9 cellular contexts compared by ENCODE assay signal in the genomic region with DNA sequence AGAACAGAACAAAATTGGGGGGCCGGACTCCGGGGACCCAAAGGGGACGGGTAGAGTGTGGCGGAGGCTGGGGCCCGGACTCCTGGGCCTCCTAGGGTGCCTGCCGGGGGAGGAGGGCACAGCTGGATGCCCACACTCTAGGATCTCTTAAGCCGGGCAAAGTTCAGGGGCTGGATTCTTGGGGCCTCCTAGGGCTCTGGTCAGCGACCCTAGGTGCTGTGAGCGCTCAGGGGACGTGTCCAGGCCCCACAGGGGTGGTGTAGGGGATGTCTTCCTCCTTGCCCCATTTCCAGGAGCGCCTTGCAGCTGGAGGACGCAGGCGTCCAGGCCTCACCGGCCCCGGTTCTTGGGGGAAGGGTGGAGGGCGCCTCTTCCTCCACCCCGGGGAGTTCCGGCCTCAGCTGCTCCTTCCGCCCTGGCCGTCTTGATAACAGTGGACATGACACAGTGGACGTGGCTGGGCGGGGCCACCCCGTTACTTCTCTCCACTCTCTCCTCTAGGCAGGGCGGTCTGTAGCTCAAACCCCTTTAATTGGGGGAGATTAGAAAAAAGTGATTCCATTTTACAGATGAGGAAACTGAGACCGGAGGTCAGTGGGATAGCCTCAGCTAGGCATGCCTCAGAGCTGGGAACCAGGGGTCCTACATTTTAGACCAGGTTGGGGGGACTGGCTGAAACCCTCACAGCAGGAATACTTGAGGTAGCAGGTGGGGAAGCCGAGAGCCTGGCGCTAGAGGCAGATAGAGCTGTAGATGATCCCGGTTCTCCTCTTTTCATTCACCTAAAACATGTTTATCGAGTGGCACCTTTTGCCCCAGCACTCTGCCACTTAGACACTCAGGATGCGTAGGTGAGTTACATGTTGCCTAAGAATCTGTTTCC. TPM values are rescaled to one million over a fixed set of nuclear protein-coding genes. Genes with fewer than 3 reads are reported as not detected.
DNase-seq lines count a peak whose midpoint lies in the region; ATAC-seq and TF ChIP-seq lines count a peak whose summit lies in the region.
"Had no signal": no experiment of that assay in that cellular context is flagged by ENCODE, and none has a peak within 500 bp of the region (broad histone marks: within the 10 kb centered on the region; RNA-seq: fewer than 3 reads in every experiment).

No MANE protein-coding gene starts in this region.

- peak overlapping the region; percentile 19 for H3K14ac ChIP-seq in trophoblast cell (ENCODE audit: low read length)

- H4K91ac ChIP-seq in trophoblast cell (ENCODE audit: low read depth, low read length), result peak overlapping the region; percentile 70

- peaks cover 27 to 48% (median 31%) of the 10 kb centered on the region in 3 donors for H3K4me1 Mint-ChIP-seq in CD8-positive, alpha-beta memory T cell

- no peaks in the 10 kb centered on the region for H3K27me3 ChIP-seq in CD8-positive, alpha-beta memory T cell (ENCODE audit: insufficient read depth, low read length, poor library complexity, severe bottlenecking)
- H3K27me3 ChIP-seq in foreskin keratinocyte, result no peaks in the 10 kb centered on the region
- H3K27me3 ChIP-seq in trophoblast cell (ENCODE audit: insufficient read depth, low read length), result no peaks in the 10 kb centered on the region

- no peak for TF ChIP-seq CTCF in foreskin keratinocyte (conservative IDR thresholded peaks at IDR 0.05)

- peak overlapping the region; percentile 87 for H3K9ac ChIP-seq in trophoblast cell (ENCODE audit: low read length)

- peak overlapping the region; percentile 57 for H3K4ac ChIP-seq in trophoblast cell (ENCODE audit: low read depth, low read length)

- H2BK5ac ChIP-seq in trophoblast cell (ENCODE audit: low read depth, low read length, poor library complexity), result peak overlapping the region; percentile 9

- peak overlapping the region; percentile 84 for H4K12ac ChIP-seq in trophoblast cell (ENCODE audit: low read depth, low read length)

- no peaks in the 10 kb centered on the region for H3K9me3 ChIP-seq in CD8-positive, alpha-beta memory T cell (ENCODE audit: low read length)
- H3K9me3 ChIP-seq in trophoblast cell (ENCODE audit: insufficient read depth, low read depth, low read length), result peaks cover 8% of the 10 kb centered on the region

- H3K23ac ChIP-seq in trophoblast cell (ENCODE audit: low read length), result no peak overlapping the region

- H3K79me2 ChIP-seq in trophoblast cell (ENCODE audit: control insufficient read depth, insufficient read depth, low read length, poor library complexity), result peaks cover 7% of the 10 kb centered on the region

- ATAC-seq in HG02759 (IDR thresholded peaks at IDR 0.05; ENCODE audit: unreplicated experiment) (peak; percentile 18), foreskin keratinocyte (peak; percentile 14)

- peak overlapping the region; percentile 77 to 95 (median 85) for H3K4me3 Mint-ChIP-seq in CD8-positive, alpha-beta memory T cell

- no peaks in the 10 kb centered on the region for H3K36me3 ChIP-seq in CD8-positive, alpha-beta memory T cell (ENCODE audit: insufficient read depth, low read length)
- H3K36me3 ChIP-seq in trophoblast cell (ENCODE audit: control insufficient read depth in 1 of 2, insufficient read depth in 2 of 2, low read length in 2 of 2), result peaks cover 14 to 16% of the 10 kb centered on the region in 2 experiments

- H2AFZ ChIP-seq in trophoblast cell (ENCODE audit: insufficient read depth, low read length, poor library complexity), result no peak overlapping the region

- H3K9me3 Mint-ChIP-seq in CD8-positive, alpha-beta memory T cell, result no peaks in the 10 kb centered on the region

- H2AK5ac ChIP-seq in trophoblast cell (ENCODE audit: low read length), result peak overlapping the region; percentile 67

- H3K27ac ChIP-seq in CD8-positive, alpha-beta memory T cell (ENCODE audit: low read depth, low read length), result peak overlapping the region; percentile 88
- H3K27ac ChIP-seq in foreskin keratinocyte (peak overlapping the region; percentile 78), trophoblast cell (ENCODE audit: low read depth, low read length) (no peak overlapping the region), caudate nucleus (ENCODE audit: low read depth, low read length) (no peak overlapping the region)

- no peak overlapping the region for H2BK12ac ChIP-seq in trophoblast cell (ENCODE audit: low read length)

- H3K4me3 ChIP-seq in CD8-positive, alpha-beta memory T cell (ENCODE audit: low read length), result peak overlapping the region; percentile 79
- H3K4me3 ChIP-seq in trophoblast cell (ENCODE audit: low read depth, low read length), result peak overlapping the region; percentile 84

- H2BK120ac ChIP-seq in trophoblast cell (ENCODE audit: insufficient read depth, low read length, poor library complexity), result peak overlapping the region; percentile 36

- peak overlapping the region; percentile 89 for H3K4me2 ChIP-seq in trophoblast cell (ENCODE audit: low read length)

- WGBS in trophoblast cell (ENCODE audit: extremely low coverage, insufficient coverage, insufficient read length), result no CpG with 5 or more reads among the region's 30 CpGs

- H3K27me3 Mint-ChIP-seq in CD8-positive, alpha-beta memory T cell, result no peaks in the 10 kb centered on the region

- H3K36me3 Mint-ChIP-seq in CD8-positive, alpha-beta memory T cell, result peaks cover 0 to 27% (median 7%) of the 10 kb centered on the region in 3 donors

- POLR2A ChIA-PET in CD8-positive, alpha-beta memory T cell (lab: Charles Lee), result interaction anchor here (0.7 to 1.7 kb wide), 3 partner anchors 8 to 1529 kb away, joined by 4 to 5 read pairs (median 4); partner anchors contain the start of genes PET100, TRAPPC5 and XAB2

- H4K8ac ChIP-seq in trophoblast cell (ENCODE audit: low read depth, low read length), result peak overlapping the region; percentile 87

- peaks cover 30% of the 10 kb centered on the region for H3K4me1 ChIP-seq in CD8-positive, alpha-beta memory T cell (ENCODE audit: insufficient read depth, low read length)
- H3K4me1 ChIP-seq in foreskin keratinocyte, result no peaks in the 10 kb centered on the region
- H3K4me1 ChIP-seq in trophoblast cell (ENCODE audit: control insufficient read depth in 1 of 2, insufficient read depth in 2 of 2, low read length in 2 of 2), result peaks cover 7 to 11% of the 10 kb centered on the region in 2 experiments

- peak overlapping the region; percentile 40 for H3K18ac ChIP-seq in trophoblast cell (ENCODE audit: low read length)

- H3K79me1 ChIP-seq in trophoblast cell (ENCODE audit: low read length), result peaks cover 6% of the 10 kb centered on the region

- CTCF ChIA-PET in CD8-positive, alpha-beta memory T cell (lab: Charles Lee), result interaction anchor here (0.6 to 1.6 kb wide), 5 partner anchors 15 to 232 kb away, joined by 3 to 7 read pairs (median 3); partner anchors contain the start of gene TRAPPC5

- DNase-seq in CD8-positive, alpha-beta memory T cell, result peak in 1 of 5 donors; percentile 21
- DNase-seq in UCSD-AML1 (lab: John Stamatoyannopoulos, UW; ENCODE audit: unreplicated experiment) (peak; percentile 78), foreskin keratinocyte (no peak), trophoblast cell (peak; percentile 46 to 59), NCI-H146 (lab: John Stamatoyannopoulos, UW) (no peak), caudate nucleus (lab: John Stamatoyannopoulos, UW) (no peak)
- DNase-seq in activated CD8-positive, alpha-beta memory T cell treated with anti-CD3 and anti-CD28 coated beads, Interleukin-2, amount 50 U/mL, for 48 hours, result no peak

- H3K27ac Mint-ChIP-seq in CD8-positive, alpha-beta memory T cell, result peak overlapping the region; percentile 88 to 96 (median 90)

RNA-seq across cellular contexts. Expression of gene STXBP2, which starts 0.7 kb away (rescaled TPM):
- 10 to 100 TPM; 80.1 to 80.5 TPM for total RNA-seq in CD8-positive, alpha-beta memory T cell
- 75.2 TPM for polyA plus RNA-seq in CD8-positive, alpha-beta memory T cell
- total RNA-seq in foreskin keratinocyte, result 43.0 TPM in 2 replicates
- 66.1 and 75.9 TPM in 2 replicates for polyA plus RNA-seq in foreskin keratinocyte
- 49.4 and 49.6 TPM in 2 replicates for polyA plus RNA-seq in trophoblast cell (2013)
- total RNA-seq: myocyte had no signal

RNA-seq across cellular contexts. Expression of gene PCP2, which starts 4.1 kb away (rescaled TPM):
- under 1 TPM; 0.48 to 0.91 TPM for total RNA-seq in CD8-positive, alpha-beta memory T cell
- not detected for polyA plus RNA-seq in CD8-positive, alpha-beta memory T cell
- 0.25 TPM in 1 of 2 replicates, not detected in the other for total RNA-seq in foreskin keratinocyte
- 0.29 TPM in 1 of 2 replicates, not detected in the other for polyA plus RNA-seq in foreskin keratinocyte
- 0.35 and 0.36 TPM in 2 replicates for polyA plus RNA-seq in trophoblast cell (2013)
- total RNA-seq: myocyte had no signal

RNA-seq across cellular contexts. Expression of gene PET100, which starts 8.0 kb away (rescaled TPM):
- 100 to 1,000 TPM; 110 TPM for total RNA-seq in CD8-positive, alpha-beta memory T cell
- 297 TPM for polyA plus RNA-seq in CD8-positive, alpha-beta memory T cell
- total RNA-seq in foreskin keratinocyte, result 40.5 and 62.6 TPM in 2 replicates
- 77.0 and 87.5 TPM in 2 replicates for polyA plus RNA-seq in foreskin keratinocyte
- polyA plus RNA-seq in trophoblast cell (2013), result 433 and 469 TPM in 2 replicates

RNA-seq across cellular contexts. Expression of gene XAB2, which starts 8.3 kb away (rescaled TPM):
- 10 to 100 TPM; 46.0 to 47.6 TPM for total RNA-seq in CD8-positive, alpha-beta memory T cell
- polyA plus RNA-seq in CD8-positive, alpha-beta memory T cell, result 8.8 TPM
- 36.1 and 40.0 TPM in 2 replicates for total RNA-seq in foreskin keratinocyte
- polyA plus RNA-seq in foreskin keratinocyte, result 33.5 and 34.7 TPM in 2 replicates
- polyA plus RNA-seq in trophoblast cell (2013), result 27.0 and 27.2 TPM in 2 replicates

RNA-seq across cellular contexts. Expression of gene RETN, which starts 31.2 kb away (rescaled TPM):
- not detected for total RNA-seq in CD8-positive, alpha-beta memory T cell
- polyA plus RNA-seq in CD8-positive, alpha-beta memory T cell, result 1.2 TPM
- not detected in 2 replicates for total RNA-seq in foreskin keratinocyte
- polyA plus RNA-seq in foreskin keratinocyte, result not detected in 2 replicates
- not detected in 2 replicates for polyA plus RNA-seq in trophoblast cell (2013)
- total RNA-seq: myocyte had no signal

Comparison
In these comparisons a context has a peak if more than half of its experiments do, and no peak if none do; other contexts are left out.
1. DNase-seq: peak in UCSD-AML1 (single experiment) and trophoblast cell (2 of 2); none in foreskin keratinocyte (0 of 2), NCI-H146 (single experiment), activated CD8-positive, alpha-beta memory T cell treated with anti-CD3 and anti-CD28 coated beads, Interleukin-2, amount 50 U/mL, for 48 hours (single experiment) and caudate nucleus (0 of 61).
2. H3K27ac ChIP-seq: peak in CD8-positive, alpha-beta memory T cell (single experiment) and foreskin keratinocyte (single experiment); none in trophoblast cell (single experiment) and caudate nucleus (single experiment).